11 cellular contexts compared by ENCODE assay signal in the genomic region with DNA sequence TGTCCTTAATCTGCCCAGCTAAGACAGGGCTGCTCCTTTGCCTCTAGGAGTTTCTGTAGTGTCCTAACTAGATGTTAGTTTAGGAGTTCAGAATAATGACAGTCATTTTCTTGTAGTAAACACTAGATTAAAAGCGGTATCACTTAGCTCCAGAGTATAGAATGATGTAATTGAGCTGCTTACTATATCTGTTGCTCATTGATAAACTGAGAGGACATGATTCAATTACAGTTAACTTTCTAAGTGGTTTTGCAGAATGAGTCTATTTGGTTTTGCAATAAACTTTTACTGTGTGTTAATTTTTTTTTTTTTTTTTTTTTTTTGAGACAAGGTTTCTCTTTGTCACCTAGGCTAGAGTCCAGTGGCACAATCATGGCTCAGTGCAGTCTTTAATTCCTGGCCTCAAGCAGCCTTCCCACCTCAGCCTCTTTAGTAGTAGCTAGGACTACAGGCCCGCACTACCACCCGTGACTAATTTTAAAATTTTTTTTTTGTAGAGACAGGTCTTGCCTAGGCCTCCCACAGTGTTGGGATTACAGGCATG. TPM values are rescaled to one million over a fixed set of nuclear protein-coding genes. Genes with fewer than 3 reads are reported as not detected.
A peak's percentile ranks its signal among the peaks of the same experiment; 100 is the strongest.
DNase-seq lines count a peak whose midpoint lies in the region; ATAC-seq and TF ChIP-seq lines count a peak whose summit lies in the region.
"Had no signal": no experiment of that assay in that cellular context is flagged by ENCODE, and none has a peak within 500 bp of the region (broad histone marks: within the 10 kb centered on the region; RNA-seq: fewer than 3 reads in every experiment).

No MANE protein-coding gene starts in this region.

- in situ Hi-C loops in astrocyte of the spinal cord (cut with HindIII; ENCODE audit: low sequenced_read_pairs) = no loop called here

- no peak overlapping the region for H4K91ac ChIP-seq in neuronal stem cell (ENCODE audit: low read depth, low read length, poor library complexity)

- H4K20me1 ChIP-seq in DND-41 (ENCODE audit: insufficient read depth, low read length) (0 out of 2 replicates have a peak, but pooled peaks cover 4% of the 10 kb centered on the region), neural cell (ENCODE audit: insufficient read depth) (no peaks in the 10 kb centered on the region)

- H2BK120ac ChIP-seq in neuronal stem cell (ENCODE audit: low read depth, low read length) = no peak overlapping the region

- no peak for TF ChIP-seq CTCF in DND-41 (IDR thresholded peaks at IDR 0.05; ENCODE audit: borderline replicate concordance, extremely low read depth, low read length, poor library complexity, severe bottlenecking)
- TF ChIP-seq CTCF in astrocyte of the spinal cord (IDR thresholded peaks at IDR 0.05; ENCODE audit: low read depth, low read length) = no peak
- no peak for TF ChIP-seq CTCF in neural cell (IDR thresholded peaks at IDR 0.05; ENCODE audit: poor library complexity, severe bottlenecking)
- TF ChIP-seq CTCF in heart right ventricle (IDR thresholded peaks at IDR 0.05) = no peak

- H3K4ac ChIP-seq in neuronal stem cell (ENCODE audit: low read length) = no peak overlapping the region

- H3K9me2 ChIP-seq in neural cell (ENCODE audit: insufficient read depth, low read length) = no peaks in the 10 kb centered on the region

- H2AK5ac ChIP-seq in neuronal stem cell (ENCODE audit: low read depth, low read length) = no peak overlapping the region

- H3K4me3 ChIP-seq in DND-41 (ENCODE audit: low read depth in 1 of 2, low read length in 2 of 2) = peak overlapping the region in 1 of 2 experiments; percentile 99; a peak in 2 of 4 replicates
- H3K4me3 ChIP-seq in astrocyte of the spinal cord (ENCODE audit: low read depth, low read length) = no peak overlapping the region
- H3K4me3 ChIP-seq in neural cell (ENCODE audit: low read length) = peak overlapping the region; percentile 99
- peak overlapping the region in 1 of 2 donors; percentile 98 for H3K4me3 ChIP-seq in neuronal stem cell (ENCODE audit: low read length in 2 of 2)
- H3K4me3 ChIP-seq in heart right ventricle = peak overlapping the region in 5 of 10 donors; percentile 78 to 98 (median 84)

- no peaks in the 10 kb centered on the region for H3F3A ChIP-seq in neural cell (ENCODE audit: insufficient read depth, low read length, poor library complexity, severe bottlenecking)

- H2BK5ac ChIP-seq in neuronal stem cell (ENCODE audit: low read length) = no peak overlapping the region

- H3K18ac ChIP-seq in neuronal stem cell (ENCODE audit: low read length) = no peak overlapping the region

- H3K27me3 ChIP-seq in DND-41 (ENCODE audit: insufficient read depth, low read length, poor library complexity) = no peaks in the 10 kb centered on the region
- no peaks in the 10 kb centered on the region for H3K27me3 ChIP-seq in neural cell (ENCODE audit: insufficient read depth, low read depth, low read length)
- H3K27me3 ChIP-seq in neuronal stem cell (ENCODE audit: control insufficient read depth in 3 of 3, insufficient read depth in 3 of 3, low read depth in 1 of 3, low read length in 3 of 3) = no peaks in the 10 kb centered on the region
- H3K27me3 ChIP-seq in heart right ventricle = no peaks in the 10 kb centered on the region

- H3K79me1 ChIP-seq in neuronal stem cell (ENCODE audit: low read depth, low read length) = peaks cover 10% of the 10 kb centered on the region

- H3K27ac ChIP-seq in DND-41 (ENCODE audit: low read length) = 0 out of 2 replicates have a peak overlapping the region, but pooled peaks have one; percentile 25
- H3K27ac ChIP-seq in neural cell (ENCODE audit: low read length) = no peak overlapping the region
- no peak overlapping the region for H3K27ac ChIP-seq in neuronal stem cell (replicated peaks; ENCODE audit: low read length)
- H3K27ac ChIP-seq in heart right ventricle = peak overlapping the region in 5 of 10 donors; percentile 93 to 98 (median 95)

- no peak for TF ChIP-seq EP300 in neural cell (conservative IDR thresholded peaks at IDR 0.05; ENCODE audit: poor library complexity, severe bottlenecking)

- H3K9ac ChIP-seq in DND-41 (ENCODE audit: low read depth, low read length) = peak overlapping the region; percentile 91; the same call in 1 of the 2 replicates
- H3K9ac ChIP-seq in neural cell (ENCODE audit: low read length) = no peak overlapping the region
- H3K9ac ChIP-seq in neuronal stem cell (ENCODE audit: low read depth, low read length, poor library complexity) = no peak overlapping the region

- H3K14ac ChIP-seq in neuronal stem cell (ENCODE audit: low read length) = no peak overlapping the region

- H2AFZ ChIP-seq in DND-41 (ENCODE audit: low read depth, low read length) (no peak overlapping the region), neural cell (ENCODE audit: low read depth, low read length) (no peak overlapping the region), neuronal stem cell (ENCODE audit: low read length) (no peak overlapping the region)

- DNase-seq in DND-41 (no peak), NCI-H82 (lab: John Stamatoyannopoulos, UW) (peak; percentile 53), astrocyte of the spinal cord (ENCODE audit: low read depth, low spot score) (peak; percentile 43), neuronal stem cell (ENCODE audit: low spot score) (no peak), NCI-H446 (lab: John Stamatoyannopoulos, UW) (no peak), heart right ventricle (no peak)
- DNase-seq: aorta; NCI-H774; stimulated activated CD8-positive, alpha-beta memory T cell treated with anti-CD3 and anti-CD28 coated beads, Interleukin-4, amount 100 ng/mL, for 48 hours had no signal

- H3K36me3 ChIP-seq in DND-41 (ENCODE audit: insufficient read depth, low read length) (peaks cover 4% of the 10 kb centered on the region), neural cell (ENCODE audit: insufficient read depth, low read length) (no peaks in the 10 kb centered on the region), neuronal stem cell (replicated peaks in 1 of 2; ENCODE audit: control insufficient read depth in 2 of 2, insufficient read depth in 2 of 2, low read length in 2 of 2) (peaks cover 4 to 35% of the 10 kb centered on the region in 2 donors), heart right ventricle (peaks cover 0 to 8% (median 0%) of the 10 kb centered on the region in 9 donors)

- intact Hi-C loops in heart right ventricle (cut with DNase I) = loop anchor here in 4 of 10 donors (10.0 kb wide), 4 partner anchors 131 to 351 kb away; a partner anchor contains a TSS

- no peak overlapping the region for H4K8ac ChIP-seq in neuronal stem cell (ENCODE audit: low read depth, low read length)

- H3K9me3 ChIP-seq in DND-41 (ENCODE audit: insufficient read depth, low read length, severe bottlenecking) (no peaks in the 10 kb centered on the region), neural cell (ENCODE audit: low read length) (no peaks in the 10 kb centered on the region), neuronal stem cell (replicated peaks in 1 of 2; ENCODE audit: control insufficient read depth in 2 of 2, insufficient read depth in 1 of 2, low read depth in 1 of 2, low read length in 2 of 2) (peaks cover 4 to 12% of the 10 kb centered on the region in 2 donors), heart right ventricle (no peaks in the 10 kb centered on the region)

- no peak overlapping the region for H2BK12ac ChIP-seq in neuronal stem cell (ENCODE audit: low read length)

- WGBS in neuronal stem cell (ENCODE audit: extremely low coverage in 2 of 2, insufficient read length in 2 of 2, insufficient replicate concordance in 1 of 2), 2 donors = no CpG with 5 or more reads among the region's 3 CpGs
- 66 to 70% methylated on average over 3 of the region's 3 CpGs for WGBS in heart right ventricle, 2 donors

- H3K4me2 ChIP-seq in DND-41 (ENCODE audit: insufficient read depth, low read length) = peak overlapping the region; percentile 93
- H3K4me2 ChIP-seq in neural cell (ENCODE audit: low read length) = no peak overlapping the region
- no peak overlapping the region for H3K4me2 ChIP-seq in neuronal stem cell (ENCODE audit: insufficient read depth, low read length, poor library complexity, severe bottlenecking)

- H3K79me2 ChIP-seq in DND-41 (ENCODE audit: insufficient read depth, low read length) (peaks cover 66% of the 10 kb centered on the region), neural cell (replicated peaks; ENCODE audit: insufficient read depth, low read length) (peaks cover 61% of the 10 kb centered on the region)

- H3K4me1 ChIP-seq in DND-41 (ENCODE audit: insufficient read depth, low read length) (peaks cover 38% of the 10 kb centered on the region), neuronal stem cell (ENCODE audit: control insufficient read depth in 2 of 2, insufficient read depth in 1 of 2, low read depth in 1 of 2, low read length in 2 of 2) (peaks cover 4 to 6% of the 10 kb centered on the region in 2 donors), heart right ventricle (peaks cover 6 to 65% (median 44%) of the 10 kb centered on the region in 9 donors)

- ATAC-seq in DND-41 (ENCODE audit: insufficient read depth, low read depth) = no peak
- no peak for ATAC-seq in GM21367 (IDR thresholded peaks at IDR 0.05; ENCODE audit: unreplicated experiment)
- ATAC-seq in heart right ventricle = no peak

- no peak for TF ChIP-seq RAD21 in neural cell (conservative IDR thresholded peaks at IDR 0.05)

- H2BK15ac ChIP-seq in neuronal stem cell (ENCODE audit: low read length) = no peak overlapping the region

- H3K23ac ChIP-seq in neuronal stem cell (ENCODE audit: low read depth, low read length, poor library complexity) = no peak overlapping the region

TF ChIP-seq in neural cell, 6 proteins besides CTCF, POLR2A, EP300 and RAD21 (continues in another document):
- no peak for TF ChIP-seq SMC3 (conservative IDR thresholded peaks at IDR 0.05; ENCODE audit: poor library complexity)

RNA-seq across cellular contexts. Expression of a gene that starts 1.8 kb away (rescaled TPM):
- polyA plus RNA-seq in neural cell = 65.5 and 81.6 TPM in 2 replicates
- polyA minus RNA-seq in neural cell = 38.5 and 54.1 TPM in 2 replicates
- polyA plus RNA-seq in neuronal stem cell (2013, experiment 1 of 2) = 60.7 TPM
- 60.6 TPM for polyA plus RNA-seq in neuronal stem cell (2013, experiment 2 of 2)
- 10 to 100 TPM; 26.5 to 35.6 (median 28.6) TPM for total RNA-seq in heart right ventricle
- polyA plus RNA-seq in heart right ventricle = 10 to 100 TPM; 25.7 to 26.3 TPM

Comparison
In these comparisons a context has a peak if more than half of its experiments do, and no peak if none do; other contexts are left out.
1. DNase-seq: peak in NCI-H82 (single experiment) and astrocyte of the spinal cord (single experiment); none in DND-41 (single experiment), neuronal stem cell (single experiment), NCI-H446 (0 of 2) and heart right ventricle (0 of 2).